Comparison of ENCODE assay signal across 18 cellular contexts in the genomic region with DNA sequence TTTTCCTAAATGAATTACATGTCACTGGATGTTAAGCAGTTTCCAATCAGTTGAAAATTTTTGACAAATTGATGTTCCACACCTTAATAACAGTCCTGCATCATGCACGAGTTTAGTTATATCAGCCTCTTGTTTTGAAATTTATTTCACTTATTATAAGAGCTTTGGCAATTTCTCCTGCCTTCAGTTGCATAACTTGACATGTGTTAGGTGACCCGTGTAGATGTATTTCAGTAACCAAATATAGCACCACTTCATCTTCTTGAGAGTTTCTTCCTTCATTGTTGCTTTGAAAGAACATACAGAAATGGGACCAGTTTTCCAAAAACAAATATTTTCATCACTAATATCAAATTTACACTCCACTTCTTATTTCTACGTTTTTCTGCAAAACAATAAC.
DNase-seq lines count a peak whose midpoint lies in the region; ATAC-seq and TF ChIP-seq lines count a peak whose summit lies in the region.
"Had no signal": no experiment of that assay in that cellular context is flagged by ENCODE, and none has a peak within 500 bp of the region (broad histone marks: within the 10 kb centered on the region; RNA-seq: fewer than 3 reads in every experiment).

No MANE protein-coding gene starts in this region.

- H3K9ac ChIP-seq in adipocyte (ENCODE audit: low read length), result no peak overlapping the region
- H3K9ac ChIP-seq in skeletal muscle tissue (ENCODE audit: low read depth in 1 of 3, low read length in 3 of 3), result no peak overlapping the region
- H3K9ac ChIP-seq: BLaER1 treated with 17β-estradiol and CSF1 and Interleukin-3, amounts not matched to agents 10 nM and 100 nM had no signal

- BruUV-seq in OCI-LY7 (replicated peaks; lab: Mats Ljungman, UMichigan), result no TSS peak

- no peaks in the 10 kb centered on the region for H3K36me3 ChIP-seq in adipocyte (ENCODE audit: control insufficient read depth, insufficient read depth, low read length, severe bottlenecking)
- H3K36me3 ChIP-seq in skeletal muscle tissue (ENCODE audit: control insufficient read depth in 3 of 3, insufficient read depth in 3 of 3, low read length in 3 of 3), result no peaks in the 10 kb centered on the region
- no peaks in the 10 kb centered on the region for H3K36me3 ChIP-seq in OCI-LY7 (ENCODE audit: insufficient read depth, low read length)
- no peaks in the 10 kb centered on the region for H3K36me3 ChIP-seq in lower lobe of right lung
- H3K36me3 ChIP-seq: BLaER1 treated with 17β-estradiol and CSF1 and Interleukin-3, amounts not matched to agents 10 nM and 100 nM had no signal

- H3K4me3 ChIP-seq in adipocyte (ENCODE audit: low read length) (no peak overlapping the region), skeletal muscle tissue (ENCODE audit: low read length in 3 of 3) (no peak overlapping the region), OCI-LY7 (ENCODE audit: low read depth, low read length, poor library complexity, severe bottlenecking) (no peak overlapping the region), lower lobe of right lung (no peak overlapping the region)
- H3K4me3 ChIP-seq: A549; BLaER1 treated with 17β-estradiol and CSF1 and Interleukin-3, amounts not matched to agents 10 nM and 100 nM had no signal

- peak; percentile 79 for ATAC-seq in Right ventricle myocardium superior (ENCODE audit: poor library complexity)
- ATAC-seq in sciatic nerve, result peak; percentile 58
- no peak for ATAC-seq in lower lobe of right lung
- ATAC-seq: A549; CD8-positive, alpha-beta T cell had no signal

- no peaks in the 10 kb centered on the region for H3K79me2 ChIP-seq in OCI-LY7 (ENCODE audit: insufficient read depth, low read depth, low read length)

- DNase-seq in Right ventricle myocardium superior, result no peak
- DNase-seq in cardiac septum (ENCODE audit: low spot score), result no peak
- peak; percentile 16 for DNase-seq in adipocyte (ENCODE audit: low read depth)
- DNase-seq in sciatic nerve (ENCODE audit: low spot score), result no peak
- no peak for DNase-seq in OCI-LY7 (ENCODE audit: low spot score)
- DNase-seq in lower lobe of right lung, result no peak
- DNase-seq: AML-193; Caco-2; Calu3; CD4-positive, alpha-beta T cell; CD8-positive, alpha-beta T cell; DMS79 treated with DMSO at 0.1 percent for 48 hours; GF-D8 had no signal

- H2AFZ ChIP-seq in OCI-LY7 (ENCODE audit: low read length), result no peak overlapping the region

- H3K27ac ChIP-seq in skeletal muscle tissue (ENCODE audit: low read depth, low read length) (peak overlapping the region; percentile 52), OCI-LY7 (ENCODE audit: low read depth, low read length, poor library complexity, severe bottlenecking) (no peak overlapping the region), lower lobe of right lung (no peak overlapping the region)
- H3K27ac ChIP-seq: 22Rv1; A549; BLaER1 treated with 17β-estradiol and CSF1 and Interleukin-3, amounts not matched to agents 10 nM and 100 nM; C4-2B had no signal

- TF ChIP-seq CTCF in OCI-LY7 (conservative IDR thresholded peaks at IDR 0.05; ENCODE audit: low read length), result no peak
- TF ChIP-seq CTCF in lower lobe of right lung (IDR thresholded peaks at IDR 0.05), result no peak

- H3K9me2 ChIP-seq in OCI-LY7 (ENCODE audit: insufficient read depth, low read length), result no peaks in the 10 kb centered on the region

- intact Hi-C loops in Right ventricle myocardium superior (cut with DNase I), result no loop called here
- intact Hi-C loops in cardiac septum (cut with DNase I), result no loop called here
- intact Hi-C loops in sciatic nerve (cut with DNase I), result no loop called here
- intact Hi-C loops in OCI-LY7 (cut with micrococcal nuclease; ENCODE audit: unreplicated experiment), result no loop called here
- intact Hi-C loops in lower lobe of right lung (cut with DNase I), result no loop called here

- no peaks in the 10 kb centered on the region for H3K9me3 ChIP-seq in adipocyte (ENCODE audit: control insufficient read depth, low read length)
- H3K9me3 ChIP-seq in skeletal muscle tissue (ENCODE audit: control insufficient read depth in 3 of 3, low read length in 3 of 3), result no peaks in the 10 kb centered on the region
- no peaks in the 10 kb centered on the region for H3K9me3 ChIP-seq in OCI-LY7 (ENCODE audit: low read length)
- no peaks in the 10 kb centered on the region for H3K9me3 ChIP-seq in lower lobe of right lung
- H3K9me3 ChIP-seq: A549; BLaER1 treated with 17β-estradiol and CSF1 and Interleukin-3, amounts not matched to agents 10 nM and 100 nM; Caco-2 had no signal

- CTCF ChIA-PET in OCI-LY7 (lab: Charles Lee; ENCODE audit: unreplicated experiment), result no interaction called here

- H3K4me1 ChIP-seq in adipocyte (ENCODE audit: control insufficient read depth, insufficient read depth, low read length) (peaks cover 4% of the 10 kb centered on the region), skeletal muscle tissue (ENCODE audit: control insufficient read depth in 3 of 3, insufficient read depth in 3 of 3, low read length in 3 of 3) (peaks cover 0 to 18% (median 13%) of the 10 kb centered on the region in 3 donors), OCI-LY7 (ENCODE audit: insufficient read depth, low read length, poor library complexity, severe bottlenecking) (no peaks in the 10 kb centered on the region), lower lobe of right lung (no peaks in the 10 kb centered on the region)
- H3K4me1 ChIP-seq: A549; BLaER1 treated with 17β-estradiol and CSF1 and Interleukin-3, amounts not matched to agents 10 nM and 100 nM; Caco-2 had no signal

- H3K4me2 ChIP-seq in OCI-LY7 (ENCODE audit: low read length), result no peak overlapping the region
- H3K4me2 ChIP-seq: A549; BLaER1 treated with 17β-estradiol and CSF1 and Interleukin-3, amounts not matched to agents 10 nM and 100 nM had no signal

- H3K27me3 ChIP-seq in adipocyte (replicated peaks; ENCODE audit: control insufficient read depth, insufficient read depth, low read length) (no peaks in the 10 kb centered on the region), skeletal muscle tissue (ENCODE audit: control insufficient read depth in 3 of 3, insufficient read depth in 3 of 3, low read length in 3 of 3) (no peaks in the 10 kb centered on the region), lower lobe of right lung (ENCODE audit: low read depth) (no peaks in the 10 kb centered on the region)
- H3K27me3 ChIP-seq: BLaER1 treated with 17β-estradiol and CSF1 and Interleukin-3, amounts not matched to agents 10 nM and 100 nM had no signal

- H4K20me1 ChIP-seq in OCI-LY7 (ENCODE audit: insufficient read depth, low read length), result no peaks in the 10 kb centered on the region
- H4K20me1 ChIP-seq: BLaER1 treated with 17β-estradiol and CSF1 and Interleukin-3, amounts not matched to agents 10 nM and 100 nM had no signal

- POLR2A ChIA-PET in OCI-LY7 (lab: Charles Lee), result no interaction called here

Comparison
In these comparisons a context has a peak if more than half of its experiments do, and no peak if none do; other contexts are left out.
1. ATAC-seq: peak in Right ventricle myocardium superior (single experiment) and sciatic nerve (single experiment); none in lower lobe of right lung (0 of 2).